ENCODE assay signal across 24 cellular contexts in genomic region chr2:185745864-185746859, GRCh38. TPM values are rescaled to one million over a fixed set of nuclear protein-coding genes. Genes with fewer than 3 reads are reported as not detected.
"Had no signal": no experiment of that assay in that cellular context is flagged by ENCODE, and none has a peak within 500 bp of the region (broad histone marks: within the 10 kb centered on the region; RNA-seq: fewer than 3 reads in every experiment).

No MANE protein-coding gene starts in this region.

- FAIRE-seq: endothelial cell of umbilical vein, urothelium cell line had no signal

- DNase-seq: activated CD4-positive, alpha-beta T cell treated with anti-CD3 and anti-CD28 coated beads for 1 hour; activated CD4-positive, alpha-beta T cell treated with anti-CD3 and anti-CD28 coated beads, Interleukin-2, amount 50 U/mL, for 1 hour; activated CD8-positive, alpha-beta memory T cell treated with anti-CD3 and anti-CD28 coated beads for 24 hours; activated CD8-positive, alpha-beta memory T cell treated with anti-CD3 and anti-CD28 coated beads, Interleukin-2, amount 50 U/mL, for 4 hours; activated naive CD4-positive, alpha-beta T cell; activated T-cell treated with anti-CD3 and anti-CD28 coated beads, Interleukin-2, amount 50 U/mL, for 24 hours; adrenal gland; brain microvascular endothelial cell; central memory CD4-positive, alpha-beta T cell; dorsolateral prefrontal cortex; effector memory CD8-positive, alpha-beta T cell; esophagus squamous epithelium; gastrocnemius medialis; head of caudate nucleus; mesenchymal stem cell; naive thymus-derived CD4-positive, alpha-beta T cell; stimulated activated CD4-positive, alpha-beta T cell treated with anti-CD3 and anti-CD28 coated beads, Interleukin-4, amount 100 ng/mL, for 24 hours; stimulated activated naive CD4-positive, alpha-beta T cell treated with Interleukin-2 at 50 U/mL for 16 hours; T-helper 9 cell; tibial artery had no signal

- H3K4me2 ChIP-seq: neural progenitor cell had no signal

- ATAC-seq: effector memory CD8-positive, alpha-beta T cell; gastrocnemius medialis; naive thymus-derived CD4-positive, alpha-beta T cell had no signal

- H2AFZ ChIP-seq: neural progenitor cell had no signal

- H3K9me3 ChIP-seq: adrenal gland, ascending aorta, esophagus squamous epithelium, gastrocnemius medialis, tibial artery had no signal

- H3K27ac ChIP-seq: adrenal gland, ascending aorta, brain microvascular endothelial cell, dorsolateral prefrontal cortex, esophagus squamous epithelium, gastrocnemius medialis, neural progenitor cell, tibial artery had no signal

- H3K36me3 ChIP-seq: adrenal gland, ascending aorta, brain microvascular endothelial cell, esophagus squamous epithelium, gastrocnemius medialis, neural progenitor cell, tibial artery had no signal

- H3K27me3 ChIP-seq: adrenal gland, ascending aorta, brain microvascular endothelial cell, dorsolateral prefrontal cortex, esophagus squamous epithelium, gastrocnemius medialis, neural progenitor cell, tibial artery had no signal

- H3K4me3 ChIP-seq: adrenal gland, ascending aorta, dorsolateral prefrontal cortex, esophagus squamous epithelium, gastrocnemius medialis, neural progenitor cell, tibial artery had no signal

- H3K4me1 ChIP-seq: adrenal gland, ascending aorta, esophagus squamous epithelium, gastrocnemius medialis, neural progenitor cell, tibial artery had no signal

- H3K9ac ChIP-seq: neural progenitor cell had no signal

RNA-seq across cellular contexts. Expression of gene FSIP2, which starts 7.6 kb away (rescaled TPM):
- polyA plus RNA-seq: naive thymus-derived CD4-positive, alpha-beta T cell had no signal
